23 cellular contexts compared by ENCODE assay signal in the genomic region with DNA sequence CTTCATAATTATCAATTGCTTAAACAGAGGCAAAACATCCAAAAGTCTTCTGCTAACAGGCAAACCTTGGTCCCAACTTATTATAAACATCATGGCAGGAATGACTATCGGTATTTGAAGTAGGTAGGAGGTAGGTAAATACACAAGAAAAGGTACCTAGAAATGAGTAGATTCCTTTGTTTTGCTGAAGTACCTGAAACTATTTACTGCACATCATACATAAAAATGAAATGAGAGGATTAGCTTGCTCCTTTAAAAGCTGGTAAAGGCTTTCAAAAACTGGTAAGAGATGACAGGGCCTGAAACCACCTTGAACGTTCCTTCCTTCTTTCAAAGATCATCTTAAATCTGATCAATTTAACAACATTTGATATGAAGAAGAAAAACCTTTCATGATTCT.
"Had no signal": no experiment of that assay in that cellular context is flagged by ENCODE, and none has a peak within 500 bp of the region (broad histone marks: within the 10 kb centered on the region; RNA-seq: fewer than 3 reads in every experiment).

No MANE protein-coding gene starts in this region.

- H3K4me1 Mint-ChIP-seq: neural crest cell had no signal

- ATAC-seq: effector memory CD8-positive, alpha-beta T cell; naive thymus-derived CD4-positive, alpha-beta T cell; sciatic nerve had no signal

- DNase-seq: activated CD4-positive, CD25-positive, alpha-beta regulatory T cell treated with anti-CD3 and anti-CD28 coated beads, Interleukin-2, amount 50 U/mL, for 72 hours; activated CD8-positive, alpha-beta memory T cell treated with anti-CD3 and anti-CD28 coated beads, Interleukin-2, amount 50 U/mL, for 48 hours; activated effector memory CD4-positive, alpha-beta T cell treated with anti-CD3 and anti-CD28 coated beads, Interleukin-2, amount 50 U/mL, for 16 hours; activated naive CD4-positive, alpha-beta T cell treated with anti-CD3 and anti-CD28 coated beads, Interleukin-2, amount 50 U/mL, for 16 hours; activated T-cell treated with anti-CD3 and anti-CD28 coated beads, Interleukin-2, amount 50 U/mL, for 48 hours; adrenal gland; central memory CD4-positive, alpha-beta T cell; effector memory CD8-positive, alpha-beta T cell; hippocampal formation; left ventricle myocardium inferior; naive thymus-derived CD4-positive, alpha-beta T cell; posterior cingulate gyrus; stimulated activated CD4-positive, alpha-beta T cell treated with anti-CD3 and anti-CD28 coated beads, Interleukin-2, amount 100 ng/mL, for 48 hours; stimulated activated naive CD4-positive, alpha-beta T cell; WERI-Rb-1 had no signal

- H3K9me3 ChIP-seq: adrenal gland, esophagus muscularis mucosa, left ventricle myocardium inferior, thoracic aorta, vagina had no signal

- H3K27me3 Mint-ChIP-seq: effector memory CD8-positive, alpha-beta T cell had no signal

- H3K36me3 ChIP-seq: adrenal gland, esophagus muscularis mucosa, left ventricle myocardium inferior, thoracic aorta, vagina, WERI-Rb-1 had no signal

- H3K27ac Mint-ChIP-seq: effector memory CD8-positive, alpha-beta T cell; naive thymus-derived CD4-positive, alpha-beta T cell; T-helper 2 cell treated with Interferon-gamma antibody and Interleukin-4, amounts not matched to agents 5 μg/mL and 100 μg/mL, for 36 hours; type B pancreatic cell had no signal

- H3K4me3 ChIP-seq: adrenal gland, esophagus muscularis mucosa, left ventricle myocardium inferior, smooth muscle cell, thoracic aorta, vagina had no signal

- H3K36me3 Mint-ChIP-seq: naive thymus-derived CD4-positive, alpha-beta T cell; type B pancreatic cell had no signal

- H3K27ac ChIP-seq: adrenal gland, esophagus muscularis mucosa, left ventricle myocardium inferior, thoracic aorta, vagina, WERI-Rb-1 had no signal

- H3K4me3 Mint-ChIP-seq: effector memory CD8-positive, alpha-beta T cell; naive thymus-derived CD4-positive, alpha-beta T cell; neural crest cell; T-helper 2 cell treated with Interferon-gamma antibody and Interleukin-4, amounts not matched to agents 5 μg/mL and 100 μg/mL, for 36 hours; type B pancreatic cell had no signal

- H3K4me2 ChIP-seq: smooth muscle cell had no signal

- H3K9me3 Mint-ChIP-seq: effector memory CD8-positive, alpha-beta T cell; naive thymus-derived CD4-positive, alpha-beta T cell; neural crest cell; T-helper 2 cell treated with Interferon-gamma antibody and Interleukin-4, amounts not matched to agents 5 μg/mL and 100 μg/mL, for 36 hours; type B pancreatic cell had no signal
